In genomic region chr11:35040221-35040942, GRCh38 we compare ENCODE assay signal across 1 cellular context.
A peak's percentile ranks its signal among the peaks of the same experiment; 100 is the strongest.
TF ChIP-seq lines count a peak whose summit lies in the region.

No MANE protein-coding gene starts in this region.

TF ChIP-seq in GM12878, 131 proteins besides CTCF, POLR2A, EP300 and RAD21 (continued from another document):
- no peak for TF ChIP-seq IRF3 (IDR thresholded peaks at IDR 0.05)
- no peak for TF ChIP-seq JUND (IDR thresholded peaks at IDR 0.05; ENCODE audit: low read depth, low read length)
- TF ChIP-seq GATAD2B (conservative IDR thresholded peaks at IDR 0.05; ENCODE audit: low read depth): no peak
- no peak for TF ChIP-seq MAX (IDR thresholded peaks at IDR 0.05; ENCODE audit: low read depth, low read length)
- TF ChIP-seq SREBF1 (IDR thresholded peaks at IDR 0.05; ENCODE audit: low read length): no peak
- no peak for TF ChIP-seq YBX1 (IDR thresholded peaks at IDR 0.05)
- TF ChIP-seq DPF2 (IDR thresholded peaks at IDR 0.05): peak; percentile 84
- peak; percentile 92 for TF ChIP-seq NBN (IDR thresholded peaks at IDR 0.05)
- no peak for TF ChIP-seq POLR2AphosphoS2 (IDR thresholded peaks at IDR 0.05; ENCODE audit: low read depth, low read length)
- no peak for TF ChIP-seq TAF1 (IDR thresholded peaks at IDR 0.05; ENCODE audit: borderline replicate concordance, low read depth, low read length)
- no peak for TF ChIP-seq KLF5 (IDR thresholded peaks at IDR 0.05; ENCODE audit: partially characterized antibody)
- TF ChIP-seq WRNIP1 (IDR thresholded peaks at IDR 0.05; ENCODE audit: borderline replicate concordance, low read depth, low read length): no peak; the same call in 1 of the 2 replicates
- no peak for TF ChIP-seq ASH2L (IDR thresholded peaks at IDR 0.05; ENCODE audit: borderline replicate concordance, low read depth)
- TF ChIP-seq NR2F1 (conservative IDR thresholded peaks at IDR 0.05): no peak
- peak; percentile 67; the same call in 1 of the 2 replicates for TF ChIP-seq YY1 (IDR thresholded peaks at IDR 0.05; ENCODE audit: low read depth, low read length)
- peak; percentile 86 for TF ChIP-seq SKIL (IDR thresholded peaks at IDR 0.05; ENCODE audit: low read depth, poor library complexity, severe bottlenecking)
- TF ChIP-seq RB1 (IDR thresholded peaks at IDR 0.05; ENCODE audit: borderline replicate concordance): no peak
- TF ChIP-seq PRDM15 (CRISPR knock-in tag; IDR thresholded peaks at IDR 0.05): no peak
- 0 out of 2 replicates have a peak, but pooled peaks have one; percentile 18 for TF ChIP-seq CHD2 (IDR thresholded peaks at IDR 0.05; ENCODE audit: borderline replicate concordance, low read depth, low read length)
- TF ChIP-seq REST (IDR thresholded peaks at IDR 0.05; ENCODE audit: low read depth, low read length): no peak
- TF ChIP-seq TCF7 (IDR thresholded peaks at IDR 0.05; ENCODE audit: borderline replicate concordance): no peak
- TF ChIP-seq NFYA (IDR thresholded peaks at IDR 0.05; ENCODE audit: borderline replicate concordance, low read depth, low read length): no peak
- TF ChIP-seq USF2 (IDR thresholded peaks at IDR 0.05; ENCODE audit: borderline replicate concordance, low read depth, low read length): no peak
- no peak for TF ChIP-seq MXI1 (IDR thresholded peaks at IDR 0.05; ENCODE audit: low read depth, low read length)
- no peak for TF ChIP-seq EZH2 (IDR thresholded peaks at IDR 0.05; ENCODE audit: borderline replicate concordance, control insufficient read depth, low read depth, low read length)
- no peak for TF ChIP-seq HDAC2 (IDR thresholded peaks at IDR 0.05)
- peak; percentile 81 to 93 for TF ChIP-seq BHLHE40 (IDR thresholded peaks at IDR 0.05; ENCODE audit: borderline replicate concordance in 1 of 2, low read depth in 2 of 2, low read length in 1 of 2)
- TF ChIP-seq CREB1 (IDR thresholded peaks at IDR 0.05; ENCODE audit: low read depth): no peak; the same call in 1 of the 2 replicates
- TF ChIP-seq E2F8 (IDR thresholded peaks at IDR 0.05; ENCODE audit: low read depth, partially characterized antibody): peak; percentile 28
- no peak for TF ChIP-seq SIN3A (IDR thresholded peaks at IDR 0.05; ENCODE audit: low read depth, low read length)
- TF ChIP-seq SUZ12 (IDR thresholded peaks at IDR 0.05; ENCODE audit: unreplicated experiment): no peak
- TF ChIP-seq PBX3 (IDR thresholded peaks at IDR 0.05; ENCODE audit: insufficient replicate concordance, low read depth, low read length): peak; percentile 28
- TF ChIP-seq RFX5 (IDR thresholded peaks at IDR 0.05; ENCODE audit: low read depth, low read length): 0 out of 2 replicates have a peak, but pooled peaks have one; percentile 65
- TF ChIP-seq IKZF2 (IDR thresholded peaks at IDR 0.05): peak; percentile 97 to 98
- no peak for TF ChIP-seq PAX5 (IDR thresholded peaks at IDR 0.05; ENCODE audit: borderline replicate concordance, low read depth, low read length)
- no peak for TF ChIP-seq SMARCA5 (IDR thresholded peaks at IDR 0.05)
- no peak for TF ChIP-seq NKRF (conservative IDR thresholded peaks at IDR 0.05)
- TF ChIP-seq MEF2B (IDR thresholded peaks at IDR 0.05; ENCODE audit: partially characterized antibody, poor library complexity, severe bottlenecking): peak; percentile 74
- TF ChIP-seq CBX3 (IDR thresholded peaks at IDR 0.05; ENCODE audit: borderline replicate concordance, low read depth): no peak
- no peak for TF ChIP-seq ZBTB33 (IDR thresholded peaks at IDR 0.05)
TF ChIP-seq in GM12878: peak in this region for 52.
